31 cellular contexts compared by ENCODE assay signal in the genomic region with DNA sequence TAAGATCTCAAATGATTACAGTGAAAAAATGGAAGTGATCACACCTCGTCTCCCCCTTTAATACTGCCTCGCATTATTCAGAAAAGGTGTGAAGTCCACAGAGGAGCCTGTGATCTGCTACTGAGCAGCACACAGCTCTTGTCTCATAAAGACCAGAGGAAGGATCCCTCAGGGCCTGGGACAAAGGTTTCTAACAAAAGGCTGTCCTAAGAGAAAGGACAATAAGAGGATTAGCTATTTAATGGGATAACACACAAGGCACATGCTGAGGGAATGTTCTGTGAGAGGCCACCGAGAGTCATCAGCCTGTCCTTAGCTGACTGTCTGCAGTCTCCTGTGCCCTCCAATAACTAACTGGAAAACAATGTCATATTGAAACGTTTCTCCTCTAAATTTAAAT. TPM values are rescaled to one million over a fixed set of nuclear protein-coding genes. Genes with fewer than 3 reads are reported as not detected.
"Had no signal": no experiment of that assay in that cellular context is flagged by ENCODE, and none has a peak within 500 bp of the region (broad histone marks: within the 10 kb centered on the region; RNA-seq: fewer than 3 reads in every experiment).

No MANE protein-coding gene starts in this region.

- H3K4me2 ChIP-seq: SK-N-SH had no signal

- H3K4me1 ChIP-seq: Peyer's patch, SJCRH30 had no signal

- H3K4me1 Mint-ChIP-seq: activated CD8-positive, alpha-beta memory T cell treated with anti-CD3 and anti-CD28 coated beads, Interleukin-2, amount 10 ng/mL, durations not matched to agents 7 days and 5 days had no signal

- H3K27me3 Mint-ChIP-seq: activated CD4-positive, alpha-beta T cell treated with anti-CD3 and anti-CD28 coated beads, Interleukin-2, amount 10 ng/mL, durations not matched to agents 24 days and 14 days; activated CD8-positive, alpha-beta memory T cell treated with anti-CD3 and anti-CD28 coated beads, Interleukin-2, amount 10 ng/mL, durations not matched to agents 7 days and 5 days; activated naive CD8-positive, alpha-beta T cell; activated T-cell treated with anti-CD3 and anti-CD28 coated beads, Interleukin-2, amount 50 U/mL, for 24 hours; brain had no signal

- DNase-seq: activated CD4-positive, alpha-beta T cell treated with anti-CD3 and anti-CD28 coated beads for 1 hour; activated CD4-positive, alpha-beta T cell treated with anti-CD3 and anti-CD28 coated beads, Interleukin-2, amount 10 ng/mL, durations not matched to agents 24 days and 14 days; activated CD4-positive, alpha-beta T cell treated with anti-CD3 and anti-CD28 coated beads, Interleukin-2, amount 50 U/mL, for 48 hours; activated CD8-positive, alpha-beta memory T cell treated with anti-CD3 and anti-CD28 coated beads, Interleukin-2, amount 10 ng/mL, durations not matched to agents 7 days and 5 days; activated effector memory CD4-positive, alpha-beta T cell treated with anti-CD3 and anti-CD28 coated beads, Interleukin-2, amount 50 U/mL, for 16 hours; activated naive CD4-positive, alpha-beta T cell treated with Interleukin-2 at 50 U/mL for 16 hours; activated T-cell treated with anti-CD3 and anti-CD28 coated beads, Interleukin-2, amount 50 U/mL, for 24 hours; amygdala; Karpas-422; MM.1S; NCI-H1105; NCI-H1436; NCI-H187 treated with DMSO at 0.1 percent for 48 hours; NCI-H2081 treated with DMSO at 0.1 percent for 48 hours; NCI-H2171 treated with DMSO at 0.1 percent for 48 hours; NCI-H226; NCI-H526; NCI-H774; NK-92 treated with Interleukin-12 subunit alpha and Interleukin-12 subunit beta, amount 100 ng/mL, for 24 hours; Peyer's patch; Right ventricle myocardium superior; SJCRH30; SK-N-SH had no signal

- H3K27ac Mint-ChIP-seq: activated CD4-positive, alpha-beta T cell treated with anti-CD3 and anti-CD28 coated beads, Interleukin-2, amount 10 ng/mL, durations not matched to agents 24 days and 14 days; activated CD8-positive, alpha-beta memory T cell treated with anti-CD3 and anti-CD28 coated beads, Interleukin-2, amount 10 ng/mL, durations not matched to agents 7 days and 5 days; activated naive CD8-positive, alpha-beta T cell; activated T-cell treated with anti-CD3 and anti-CD28 coated beads, Interleukin-2, amount 50 U/mL, for 24 hours; activated T-helper 1 cell treated with anti-CD3 and anti-CD28 coated beads, Interleukin-12 subunit alpha, Interleukin-12 subunit beta, Interleukin-2, Interleukin-4 antibody, amounts not matched to agents 30 ng/mL and 10 ng/mL and 1 ng/mL, durations not matched to agents 14 hours and 24 hours and 36 hours; T-helper 1 cell treated with Interleukin-12 subunit alpha and Interleukin-12 subunit beta and Interleukin-4 antibody, amounts not matched to agents 30 μg/mL and 1 μg/mL, for 36 hours; WTC11 had no signal

- H3K27me3 ChIP-seq: Peyer's patch, SJCRH30 had no signal

- H3K4me3 Mint-ChIP-seq: activated CD4-positive, alpha-beta T cell treated with anti-CD3 and anti-CD28 coated beads, Interleukin-2, amount 10 ng/mL, durations not matched to agents 24 days and 14 days; activated CD8-positive, alpha-beta memory T cell treated with anti-CD3 and anti-CD28 coated beads, Interleukin-2, amount 10 ng/mL, durations not matched to agents 7 days and 5 days; activated naive CD8-positive, alpha-beta T cell; activated T-cell treated with anti-CD3 and anti-CD28 coated beads, Interleukin-2, amount 50 U/mL, for 24 hours; activated T-helper 1 cell treated with anti-CD3 and anti-CD28 coated beads, Interleukin-12 subunit alpha, Interleukin-12 subunit beta, Interleukin-2, Interleukin-4 antibody, amounts not matched to agents 30 ng/mL and 10 ng/mL and 1 ng/mL, durations not matched to agents 14 hours and 24 hours and 36 hours; brain; T-helper 1 cell treated with Interleukin-12 subunit alpha and Interleukin-12 subunit beta and Interleukin-4 antibody, amounts not matched to agents 30 μg/mL and 1 μg/mL, for 36 hours; WTC11 had no signal

- H3K9ac ChIP-seq: SK-N-SH had no signal

- H3K9me3 Mint-ChIP-seq: activated CD4-positive, alpha-beta T cell treated with anti-CD3 and anti-CD28 coated beads, Interleukin-2, amount 10 ng/mL, durations not matched to agents 24 days and 14 days; activated T-cell treated with anti-CD3 and anti-CD28 coated beads, Interleukin-2, amount 50 U/mL, for 24 hours; activated T-helper 1 cell treated with anti-CD3 and anti-CD28 coated beads, Interleukin-12 subunit alpha, Interleukin-12 subunit beta, Interleukin-2, Interleukin-4 antibody, amounts not matched to agents 30 ng/mL and 10 ng/mL and 1 ng/mL, durations not matched to agents 14 hours and 24 hours and 36 hours; brain; T-helper 1 cell treated with Interleukin-12 subunit alpha and Interleukin-12 subunit beta and Interleukin-4 antibody, amounts not matched to agents 30 μg/mL and 1 μg/mL, for 36 hours; WTC11 had no signal

- H3K9me3 ChIP-seq: Peyer's patch, SJCRH30, SK-N-SH had no signal

- ATAC-seq: activated CD8-positive, alpha-beta memory T cell treated with anti-CD3 and anti-CD28 coated beads, Interleukin-2, amount 10 ng/mL, durations not matched to agents 7 days and 5 days; WTC11 had no signal

- H3K27ac ChIP-seq: Peyer's patch, RWPE1, SJCRH30 had no signal

- H3K4me3 ChIP-seq: Peyer's patch, SJCRH30 had no signal

RNA-seq across cellular contexts. Expression of gene ARL11, which starts 36.3 kb away (rescaled TPM):
- total RNA-seq: astrocyte, NCI-H460, SJCRH30 had no signal
- polyA plus RNA-seq: SK-N-SH had no signal
